In genomic region chr6:33702345-33702977, GRCh38 we compare ENCODE assay signal across 8 cellular contexts. TPM values are rescaled to one million over a fixed set of nuclear protein-coding genes. Genes with fewer than 3 reads are reported as not detected.
DNase-seq lines count a peak whose midpoint lies in the region; ATAC-seq and TF ChIP-seq lines count a peak whose summit lies in the region.

No MANE protein-coding gene starts in this region.

- H3K27ac Mint-ChIP-seq in activated T-cell treated with anti-CD3 and anti-CD28 coated beads, Interleukin-2, amount 50 U/mL, for 72 hours = peak overlapping the region; percentile 7
- H3K27ac Mint-ChIP-seq in activated naive CD4-positive, alpha-beta T cell treated with anti-CD3 and anti-CD28 coated beads, Interleukin-2, amount 50 U/mL, for 72 hours = peak overlapping the region in 1 of 2 donors; percentile 22

- peak; percentile 27 to 67 (median 31) for TF ChIP-seq CTCF in testis (IDR thresholded peaks at IDR 0.05)

- H3K36me3 Mint-ChIP-seq in activated T-cell treated with anti-CD3 and anti-CD28 coated beads, Interleukin-2, amount 50 U/mL, for 72 hours (ENCODE audit: insufficient read depth in 2 of 2) = peaks cover 2 to 4% of the 10 kb centered on the region in 2 donors
- peaks cover 0 to 7% of the 10 kb centered on the region in 2 donors for H3K36me3 Mint-ChIP-seq in activated naive CD4-positive, alpha-beta T cell treated with anti-CD3 and anti-CD28 coated beads, Interleukin-2, amount 50 U/mL, for 72 hours

- no peak overlapping the region for H3K27ac ChIP-seq in testis

- peaks cover 36% of the 10 kb centered on the region for H3K4me1 Mint-ChIP-seq in activated T-cell treated with anti-CD3 and anti-CD28 coated beads, Interleukin-2, amount 50 U/mL, for 72 hours (ENCODE audit: low read depth)

- peak; percentile 48 to 82 for ATAC-seq in activated T-cell treated with anti-CD3 and anti-CD28 coated beads, Interleukin-2, amount 50 U/mL, for 72 hours (replicated peaks in 1 of 2)
- peak; percentile 42 to 57 for ATAC-seq in activated naive CD4-positive, alpha-beta T cell treated with anti-CD3 and anti-CD28 coated beads, Interleukin-2, amount 50 U/mL, for 72 hours
- ATAC-seq in HG03565 (IDR thresholded peaks at IDR 0.05; ENCODE audit: unreplicated experiment) (no peak), GM19035 (IDR thresholded peaks at IDR 0.05; ENCODE audit: unreplicated experiment) (no peak)

- H3K27me3 ChIP-seq in MG63 (no peaks in the 10 kb centered on the region), testis (no peaks in the 10 kb centered on the region)

- H3K9me3 ChIP-seq in MG63 = no peaks in the 10 kb centered on the region
- no peaks in the 10 kb centered on the region for H3K9me3 ChIP-seq in testis

- H3K4me3 Mint-ChIP-seq in activated T-cell treated with anti-CD3 and anti-CD28 coated beads, Interleukin-2, amount 50 U/mL, for 72 hours = no peak overlapping the region

- peak; percentile 28 to 62 for DNase-seq in activated T-cell treated with anti-CD3 and anti-CD28 coated beads, Interleukin-2, amount 50 U/mL, for 72 hours
- no peak for DNase-seq in activated T-cell treated with anti-CD3 and anti-CD28 coated beads, Interleukin-2, amount 50 U/mL, for 48 hours
- peak; percentile 56 for DNase-seq in MG63
- DNase-seq in activated naive CD4-positive, alpha-beta T cell treated with anti-CD3 and anti-CD28 coated beads, Interleukin-2, amount 50 U/mL, for 72 hours (ENCODE audit: low spot score in 2 of 2) = no peak
- peak; percentile 82 for DNase-seq in hepatic stellate cell (ENCODE audit: low spot score)
- peak; percentile 74 for DNase-seq in testis

- TF ChIP-seq POLR2A in testis (IDR thresholded peaks at IDR 0.05) = no peak

- intact Hi-C loops in testis (cut with DNase I; ENCODE audit: low total_unique reads) = no loop called here

- peaks cover 8% of the 10 kb centered on the region for H3K4me1 ChIP-seq in testis

- H3K27me3 Mint-ChIP-seq in activated T-cell treated with anti-CD3 and anti-CD28 coated beads, Interleukin-2, amount 50 U/mL, for 72 hours (ENCODE audit: low read depth) = no peaks in the 10 kb centered on the region

- H3K36me3 ChIP-seq in MG63 (peaks cover 17% of the 10 kb centered on the region), testis (ENCODE audit: low read depth, missing control alignments) (no peaks in the 10 kb centered on the region)

- WGBS in testis, 2 donors = 88 to 96% methylated on average over 1 of the region's 1 CpG

- no peak overlapping the region for H3K4me3 ChIP-seq in MG63
- no peak overlapping the region for H3K4me3 ChIP-seq in testis

- H3K9me3 Mint-ChIP-seq in activated T-cell treated with anti-CD3 and anti-CD28 coated beads, Interleukin-2, amount 50 U/mL, for 72 hours = no peaks in the 10 kb centered on the region
- no peaks in the 10 kb centered on the region for H3K9me3 Mint-ChIP-seq in activated naive CD4-positive, alpha-beta T cell treated with anti-CD3 and anti-CD28 coated beads, Interleukin-2, amount 50 U/mL, for 72 hours

RNA-seq across cellular contexts. Expression of gene UQCC2, which starts 9.0 kb away (rescaled TPM):
- total RNA-seq in activated T-cell treated with anti-CD3 and anti-CD28 coated beads, Interleukin-2, amount 50 U/mL, for 72 hours = 10 to 100 TPM; 50.6 to 59.9 TPM
- total RNA-seq in MG63 (2014; rRNA removed; shearing (Covaris generic); ENCODE audit: low replicate concordance) = 10.8 and 36.4 TPM in 2 replicates
- 100 to 1,000 TPM; 114 to 145 TPM for total RNA-seq in activated naive CD4-positive, alpha-beta T cell treated with anti-CD3 and anti-CD28 coated beads, Interleukin-2, amount 50 U/mL, for 72 hours
- total RNA-seq in testis = 10 to 100 TPM; 18.1 to 36.2 TPM
- 119 TPM for polyA plus RNA-seq in testis (ENCODE audit: insufficient read depth, low read depth, low replicate concordance)

RNA-seq across cellular contexts. Expression of gene IP6K3, which starts 44.2 kb away (rescaled TPM):
- total RNA-seq in activated T-cell treated with anti-CD3 and anti-CD28 coated beads, Interleukin-2, amount 50 U/mL, for 72 hours = not detected
- not detected in 2 replicates for total RNA-seq in MG63 (2014; rRNA removed; shearing (Covaris generic); ENCODE audit: low replicate concordance)
- total RNA-seq in activated naive CD4-positive, alpha-beta T cell treated with anti-CD3 and anti-CD28 coated beads, Interleukin-2, amount 50 U/mL, for 72 hours = not detected
- under 1 TPM in 1 of 2 donors, not detected in 1; 0.16 TPM for total RNA-seq in testis
- 0.15 TPM for polyA plus RNA-seq in testis (ENCODE audit: insufficient read depth, low read depth, low replicate concordance)

Comparison
In these comparisons a context has a peak if more than half of its experiments do, and no peak if none do; other contexts are left out.
1. DNase-seq: peak in activated T-cell treated with anti-CD3 and anti-CD28 coated beads, Interleukin-2, amount 50 U/mL, for 72 hours (2 of 2), MG63 (single experiment), hepatic stellate cell (single experiment) and testis (single experiment); none in activated T-cell treated with anti-CD3 and anti-CD28 coated beads, Interleukin-2, amount 50 U/mL, for 48 hours (0 of 2) and activated naive CD4-positive, alpha-beta T cell treated with anti-CD3 and anti-CD28 coated beads, Interleukin-2, amount 50 U/mL, for 72 hours (0 of 2).
2. ATAC-seq: peak in activated T-cell treated with anti-CD3 and anti-CD28 coated beads, Interleukin-2, amount 50 U/mL, for 72 hours (2 of 2) and activated naive CD4-positive, alpha-beta T cell treated with anti-CD3 and anti-CD28 coated beads, Interleukin-2, amount 50 U/mL, for 72 hours (2 of 2); none in HG03565 (single experiment) and GM19035 (single experiment).